Comparison of ENCODE assay signal across 32 cellular contexts in the genomic region with DNA sequence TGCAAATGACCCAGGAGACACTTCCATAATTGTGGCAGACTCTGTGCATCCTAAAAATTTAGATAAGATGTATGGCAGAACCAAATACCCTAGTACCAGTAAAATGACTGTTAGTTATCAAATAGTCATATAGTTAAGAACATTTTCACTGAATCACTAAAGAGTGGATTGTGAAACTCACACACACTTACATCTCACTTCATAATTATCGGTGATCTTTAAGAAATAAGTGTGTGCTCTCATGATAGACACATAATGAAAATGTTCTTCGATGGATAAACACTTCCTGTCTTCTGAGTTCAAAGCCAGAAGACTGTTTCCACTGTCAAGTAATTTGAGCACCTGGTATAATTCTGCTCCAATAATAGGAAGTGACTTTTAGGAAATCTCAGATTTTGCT. TPM values are rescaled to one million over a fixed set of nuclear protein-coding genes. Genes with fewer than 3 reads are reported as not detected.
"Had no signal": no experiment of that assay in that cellular context is flagged by ENCODE, and none has a peak within 500 bp of the region (broad histone marks: within the 10 kb centered on the region; RNA-seq: fewer than 3 reads in every experiment).

No MANE protein-coding gene starts in this region.

- ATAC-seq: activated CD8-positive, alpha-beta memory T cell treated with anti-CD3 and anti-CD28 coated beads, Interleukin-2, amount 10 ng/mL, durations not matched to agents 7 days and 5 days; body of pancreas; gastroesophageal sphincter; heart right ventricle; SK-N-SH treated with all-trans-retinoic acid at 6 μM for 48 hours; T-helper 17 cell had no signal

- H3K4me3 Mint-ChIP-seq: activated CD4-positive, alpha-beta memory T cell treated with anti-CD3 and anti-CD28 coated beads, Interleukin-2, amount 10 ng/mL, durations not matched to agents 7 days and 5 days; activated CD4-positive, alpha-beta T cell treated with anti-CD3 and anti-CD28 coated beads, Interleukin-2, amount 10 ng/mL, durations not matched to agents 24 days and 14 days; activated CD8-positive, alpha-beta memory T cell treated with anti-CD3 and anti-CD28 coated beads, Interleukin-2, amount 10 ng/mL, durations not matched to agents 7 days and 5 days; activated naive CD4-positive, alpha-beta T cell treated with anti-CD3 and anti-CD28 coated beads, Interleukin-2, amount 50 U/mL, for 24 hours; T-helper 17 cell; T-helper 2 cell treated with Interferon-gamma antibody and Interleukin-4, amounts not matched to agents 5 μg/mL and 100 μg/mL, for 36 hours had no signal

- H3K27me3 Mint-ChIP-seq: activated CD8-positive, alpha-beta memory T cell treated with anti-CD3 and anti-CD28 coated beads, Interleukin-2, amount 10 ng/mL, durations not matched to agents 7 days and 5 days; activated naive CD4-positive, alpha-beta T cell treated with anti-CD3 and anti-CD28 coated beads, Interleukin-2, amount 50 U/mL, for 24 hours; T-helper 17 cell had no signal

- H3K27ac Mint-ChIP-seq: activated CD4-positive, alpha-beta memory T cell treated with anti-CD3 and anti-CD28 coated beads, Interleukin-2, amount 10 ng/mL, durations not matched to agents 7 days and 5 days; activated CD4-positive, alpha-beta T cell treated with anti-CD3 and anti-CD28 coated beads, Interleukin-2, amount 10 ng/mL, durations not matched to agents 24 days and 14 days; activated CD8-positive, alpha-beta memory T cell treated with anti-CD3 and anti-CD28 coated beads, Interleukin-2, amount 10 ng/mL, durations not matched to agents 7 days and 5 days; activated naive CD4-positive, alpha-beta T cell treated with anti-CD3 and anti-CD28 coated beads, Interleukin-2, amount 50 U/mL, for 24 hours; T-helper 17 cell; T-helper 2 cell treated with Interferon-gamma antibody and Interleukin-4, amounts not matched to agents 5 μg/mL and 100 μg/mL, for 36 hours had no signal

- DNase-seq: activated CD4-positive, alpha-beta memory T cell treated with anti-CD3 and anti-CD28 coated beads, Interleukin-2, amount 10 ng/mL, durations not matched to agents 7 days and 5 days; activated CD4-positive, alpha-beta T cell treated with anti-CD3 and anti-CD28 coated beads, Interleukin-2, amount 10 ng/mL, durations not matched to agents 24 days and 14 days; activated CD4-positive, CD25-positive, alpha-beta regulatory T cell; activated CD8-positive, alpha-beta memory T cell treated with anti-CD3 and anti-CD28 coated beads, Interleukin-2, amount 10 ng/mL, durations not matched to agents 7 days and 5 days; activated CD8-positive, alpha-beta memory T cell treated with anti-CD3 and anti-CD28 coated beads, Interleukin-2, amount 50 U/mL, for 4 hours; activated effector memory CD4-positive, alpha-beta T cell treated with Interleukin-2 at 50 U/mL for 16 hours; activated gamma-delta T cell treated with Interleukin-2 at 50 U/mL for 16 hours; activated naive CD4-positive, alpha-beta T cell treated with Interleukin-2 at 50 U/mL for 16 hours; activated T-cell treated with anti-CD3 and anti-CD28 coated beads, Interleukin-2, amount 50 U/mL, for 48 hours; adrenal gland; amygdala; aorta; body of pancreas; caudate nucleus; cerebellar nuclear complex; colonic mucosa; effector CD8-positive, alpha-beta T cell; esophagus squamous epithelium; foreskin melanocyte; heart right ventricle; T-helper 1 cell; T-helper 17 cell had no signal

RNA-seq across cellular contexts. Expression of gene KLRB1, which starts 19.1 kb away (rescaled TPM):
- total RNA-seq: activated CD4-positive, alpha-beta T cell treated with anti-CD3 and anti-CD28 coated beads, Interleukin-2, amount 10 ng/mL, durations not matched to agents 24 days and 14 days; dermis microvascular lymphatic vessel endothelial cell; endothelial cell of umbilical vein; fibroblast of lung; fibroblast of villous mesenchyme; glomerular endothelial cell; hepatocyte had no signal
